ENCODE assay signal across 1 cellular context in genomic region chr4:128725405-128725804, GRCh38.
TF ChIP-seq lines count a peak whose summit lies in the region.

No MANE protein-coding gene starts in this region.

TF ChIP-seq in HepG2, 621 proteins besides CTCF, POLR2A, EP300 and RAD21 (continued from another document and continues in another):
- no peak for TF ChIP-seq DZIP1 (CRISPR knock-in tag; IDR thresholded peaks at IDR 0.05)
- TF ChIP-seq AHDC1 (CRISPR knock-in tag; IDR thresholded peaks at IDR 0.05; ENCODE audit: borderline replicate concordance), result peak; percentile 86
- TF ChIP-seq XRCC5 (optimal IDR thresholded peaks at IDR 0.05; ENCODE audit: low read length), result no peak
- TF ChIP-seq TBP (CRISPR knock-in tag; IDR thresholded peaks at IDR 0.05), result no peak
- no peak for TF ChIP-seq TMF1 (CRISPR knock-in tag; IDR thresholded peaks at IDR 0.05; ENCODE audit: low read depth)
- no peak for TF ChIP-seq TRAFD1 (CRISPR knock-in tag; IDR thresholded peaks at IDR 0.05; ENCODE audit: borderline replicate concordance)
- TF ChIP-seq ZBTB14 (CRISPR knock-in tag; IDR thresholded peaks at IDR 0.05), result no peak
- TF ChIP-seq ZBTB38 (CRISPR knock-in tag; IDR thresholded peaks at IDR 0.05), result no peak
- no peak for TF ChIP-seq NFIC (IDR thresholded peaks at IDR 0.05; ENCODE audit: low read length)
- TF ChIP-seq DDIT3 (CRISPR knock-in tag; IDR thresholded peaks at IDR 0.05), result no peak
- no peak for TF ChIP-seq RBM22 (optimal IDR thresholded peaks at IDR 0.05; ENCODE audit: low read length)
- TF ChIP-seq THRA (CRISPR knock-in tag; IDR thresholded peaks at IDR 0.05; ENCODE audit: borderline replicate concordance), result peak; percentile 33; the same call in 1 of the 2 replicates
- no peak for TF ChIP-seq ZSCAN20 (CRISPR knock-in tag; IDR thresholded peaks at IDR 0.05; ENCODE audit: borderline replicate concordance)
- TF ChIP-seq PAWR (CRISPR knock-in tag; IDR thresholded peaks at IDR 0.05; ENCODE audit: borderline replicate concordance), result no peak
- TF ChIP-seq ZFY (CRISPR knock-in tag; IDR thresholded peaks at IDR 0.05), result no peak
- no peak for TF ChIP-seq ZBTB39 (CRISPR knock-in tag; IDR thresholded peaks at IDR 0.05)
- TF ChIP-seq CENPBD1 (CRISPR knock-in tag; IDR thresholded peaks at IDR 0.05; ENCODE audit: borderline replicate concordance, low read depth), result no peak
- TF ChIP-seq ZNF446 (CRISPR knock-in tag; IDR thresholded peaks at IDR 0.05), result no peak
- no peak for TF ChIP-seq ZNF329 (CRISPR knock-in tag; IDR thresholded peaks at IDR 0.05; ENCODE audit: low read depth)
- no peak for TF ChIP-seq ZBTB33 (CRISPR knock-in tag; IDR thresholded peaks at IDR 0.05)
- TF ChIP-seq ERF (CRISPR knock-in tag; IDR thresholded peaks at IDR 0.05), result 0 out of 2 replicates have a peak, but pooled peaks have one; percentile 45
- TF ChIP-seq SUZ12 (IDR thresholded peaks at IDR 0.05; ENCODE audit: low read depth, low read length), result no peak
- TF ChIP-seq ARID3A (IDR thresholded peaks at IDR 0.05; ENCODE audit: low read depth, low read length), result no peak
- TF ChIP-seq NRL (CRISPR knock-in tag; IDR thresholded peaks at IDR 0.05; ENCODE audit: borderline replicate concordance), result no peak
- TF ChIP-seq ZEB1 (IDR thresholded peaks at IDR 0.05; ENCODE audit: insufficient replicate concordance, low read depth), result no peak
- TF ChIP-seq ZNF33A (CRISPR knock-in tag; IDR thresholded peaks at IDR 0.05; ENCODE audit: borderline replicate concordance), result no peak
- no peak for TF ChIP-seq SP4 (CRISPR knock-in tag; IDR thresholded peaks at IDR 0.05)
- no peak for TF ChIP-seq TCF12 (IDR thresholded peaks at IDR 0.05)
- no peak for TF ChIP-seq TCF12 (CRISPR knock-in tag; IDR thresholded peaks at IDR 0.05)
- no peak for TF ChIP-seq ZNF256 (CRISPR knock-in tag; conservative IDR thresholded peaks at IDR 0.05)
- no peak for TF ChIP-seq ZBTB3 (CRISPR knock-in tag; IDR thresholded peaks at IDR 0.05; ENCODE audit: borderline replicate concordance, low read depth)
- no peak for TF ChIP-seq STAT6 (CRISPR knock-in tag; IDR thresholded peaks at IDR 0.05; ENCODE audit: borderline replicate concordance)
- no peak for TF ChIP-seq CENPT (CRISPR knock-in tag; IDR thresholded peaks at IDR 0.05; ENCODE audit: low read depth)
- no peak for TF ChIP-seq ZNF674 (CRISPR knock-in tag; IDR thresholded peaks at IDR 0.05; ENCODE audit: low read depth)
- no peak for TF ChIP-seq ZNF264 (CRISPR knock-in tag; IDR thresholded peaks at IDR 0.05)
- TF ChIP-seq MAFK (conservative IDR thresholded peaks at IDR 0.05 in 1 of 2, IDR thresholded peaks at IDR 0.05 in 1 of 2; ENCODE audit: low read length in 2 of 2), result 0 out of 4 replicates have a peak, but pooled peaks of 1 of the 2 experiments have one; percentile 17
- TF ChIP-seq TCF7L2 (IDR thresholded peaks at IDR 0.05; ENCODE audit: low read depth, low read length), result no peak
